8 cellular contexts compared by ENCODE assay signal in genomic region chr6:3063733-3064700, GRCh38. TPM values are rescaled to one million over a fixed set of nuclear protein-coding genes. Genes with fewer than 3 reads are reported as not detected.
DNase-seq lines count a peak whose midpoint lies in the region; ATAC-seq and TF ChIP-seq lines count a peak whose summit lies in the region.

No MANE protein-coding gene starts in this region.

- peak overlapping the region; percentile 78 for H3K9ac ChIP-seq in HUES6 (ENCODE audit: low read length)

- H3K4me3 Mint-ChIP-seq in activated T-cell treated with anti-CD3 and anti-CD28 coated beads, Interleukin-2, amount 50 U/mL, for 72 hours: peak overlapping the region; percentile 91 to 92

- no peak for TF ChIP-seq CTCF in esophagus muscularis mucosa (IDR thresholded peaks at IDR 0.05)

- H3K4me1 Mint-ChIP-seq in activated T-cell treated with anti-CD3 and anti-CD28 coated beads, Interleukin-2, amount 50 U/mL, for 72 hours (ENCODE audit: low read depth): peaks cover 50% of the 10 kb centered on the region

- TF ChIP-seq EP300 in esophagus muscularis mucosa (IDR thresholded peaks at IDR 0.05): no peak

- H3K27ac Mint-ChIP-seq in activated T-cell treated with anti-CD3 and anti-CD28 coated beads, Interleukin-2, amount 50 U/mL, for 72 hours: peak overlapping the region; percentile 56

- peak; percentile 62 for ATAC-seq in GM21381 (IDR thresholded peaks at IDR 0.05; ENCODE audit: unreplicated experiment)
- ATAC-seq in activated T-cell treated with anti-CD3 and anti-CD28 coated beads, Interleukin-2, amount 50 U/mL, for 72 hours (replicated peaks in 1 of 2): peak; percentile 87 to 88

- no peaks in the 10 kb centered on the region for H3K27me3 Mint-ChIP-seq in activated T-cell treated with anti-CD3 and anti-CD28 coated beads, Interleukin-2, amount 50 U/mL, for 72 hours (ENCODE audit: low read depth)

- intact Hi-C loops in esophagus muscularis mucosa (cut with DNase I): no loop called here

- DNase-seq in D341Med (ENCODE audit: low spot score) (peak; percentile 82), esophagus muscularis mucosa (ENCODE audit: extremely low spot score) (peak; percentile 98), myocyte (ENCODE audit: low read depth) (peak; percentile 88)
- peak; percentile 94 to 96 for DNase-seq in activated T-cell treated with anti-CD3 and anti-CD28 coated beads, Interleukin-2, amount 50 U/mL, for 72 hours
- DNase-seq in stimulated activated CD8-positive, alpha-beta memory T cell treated with anti-CD3 and anti-CD28 coated beads, Interleukin-7, amount 100 ng/mL, for 4 hours (ENCODE audit: low read depth in 2 of 2): peak; percentile 86 to 88

- H3K36me3 ChIP-seq in HUES6 (ENCODE audit: control insufficient read depth, insufficient read depth, low read length) (peaks cover 4% of the 10 kb centered on the region; the same call in 1 of the 2 replicates), esophagus muscularis mucosa (no peaks in the 10 kb centered on the region)

- H3K9me3 ChIP-seq in HUES6 (ENCODE audit: control insufficient read depth, insufficient read depth, low read depth, low read length) (peaks cover 17% of the 10 kb centered on the region; the same call in 1 of the 2 replicates), esophagus muscularis mucosa (no peaks in the 10 kb centered on the region)

- peaks cover 2 to 3% of the 10 kb centered on the region in 2 donors for H3K36me3 Mint-ChIP-seq in activated T-cell treated with anti-CD3 and anti-CD28 coated beads, Interleukin-2, amount 50 U/mL, for 72 hours (ENCODE audit: insufficient read depth in 2 of 2)

- H3K4me1 ChIP-seq in HUES6 (ENCODE audit: control insufficient read depth, insufficient read depth, low read length): no peaks in the 10 kb centered on the region; the same call in 1 of the 2 replicates
- peaks cover 13 to 35% (median 27%) of the 10 kb centered on the region in 4 donors for H3K4me1 ChIP-seq in esophagus muscularis mucosa

- H3K4me3 ChIP-seq in HUES6 (ENCODE audit: low read depth, low read length) (peak overlapping the region; percentile 87), esophagus muscularis mucosa (peak overlapping the region; percentile 68 to 94 (median 78))

- H3K27me3 ChIP-seq in HUES6 (ENCODE audit: control insufficient read depth, insufficient read depth, low read length): no peaks in the 10 kb centered on the region
- H3K27me3 ChIP-seq in esophagus muscularis mucosa: no peaks in the 10 kb centered on the region

- H3K27ac ChIP-seq in HUES6 (ENCODE audit: low read depth, low read length): no peak overlapping the region
- H3K27ac ChIP-seq in esophagus muscularis mucosa (replicated peaks in 1 of 4): peak overlapping the region; percentile 91 to 98 (median 95)

- under 1% methylated on average over 32 of the region's 85 CpGs for WGBS in esophagus muscularis mucosa

- peak; percentile 98 for TF ChIP-seq POLR2A in esophagus muscularis mucosa (IDR thresholded peaks at IDR 0.05; ENCODE audit: low read depth)

- H3K9me3 Mint-ChIP-seq in activated T-cell treated with anti-CD3 and anti-CD28 coated beads, Interleukin-2, amount 50 U/mL, for 72 hours: no peaks in the 10 kb centered on the region

TF ChIP-seq in PFSK-1, 5 proteins besides CTCF, POLR2A, EP300 and RAD21:
- TF ChIP-seq POLR2AphosphoS5 (IDR thresholded peaks at IDR 0.05; ENCODE audit: low read depth, low read length): peak; percentile 95
- TF ChIP-seq FOXP2 (optimal IDR thresholded peaks at IDR 0.05; ENCODE audit: borderline replicate concordance, extremely low read depth, extremely low read length, insufficient read depth): no peak
TF ChIP-seq in PFSK-1: peak in this region for 1.

RNA-seq across cellular contexts. Expression of gene RIPK1, which starts 4.3 kb away (rescaled TPM):
- polyA plus RNA-seq in PFSK-1 (2012; ENCODE audit: insufficient read length, low read depth): 19.4 TPM
- 10 to 100 TPM; 21.9 to 23.6 TPM for total RNA-seq in activated T-cell treated with anti-CD3 and anti-CD28 coated beads, Interleukin-2, amount 50 U/mL, for 72 hours
- total RNA-seq in esophagus muscularis mucosa (10 to 100 TPM; 23.3 to 34.3 (median 26.4) TPM), myocyte (8.9 and 9.8 TPM in 2 replicates)
- polyA plus RNA-seq in myocyte (2012): 11.9 TPM

RNA-seq across cellular contexts. Expression of gene BPHL, which starts 54.5 kb away (rescaled TPM):
- polyA plus RNA-seq in PFSK-1 (2012; ENCODE audit: insufficient read length, low read depth): 30.6 TPM
- 10 to 100 TPM; 12.5 to 14.8 TPM for total RNA-seq in activated T-cell treated with anti-CD3 and anti-CD28 coated beads, Interleukin-2, amount 50 U/mL, for 72 hours
- total RNA-seq in esophagus muscularis mucosa: 1 to 10 TPM; 6.3 to 8.3 (median 7.3) TPM
- total RNA-seq in myocyte: 28.7 and 32.9 TPM in 2 replicates
- 27.2 TPM for polyA plus RNA-seq in myocyte (2012)
